ENCODE assay signal across 8 cellular contexts in genomic region chr16:30697264-30698138, GRCh38. TPM values are rescaled to one million over a fixed set of nuclear protein-coding genes. Genes with fewer than 3 reads are reported as not detected.
DNase-seq lines count a peak whose midpoint lies in the region; ATAC-seq, FAIRE-seq and TF ChIP-seq lines count a peak whose summit lies in the region.

No MANE protein-coding gene starts in this region.

- TSS peak; percentile 72 for BruUV-seq in A673 (replicated peaks; lab: Mats Ljungman, UMichigan)
- TSS peak; percentile 81 for BruUV-seq in HepG2 (replicated peaks; lab: Mats Ljungman, UMichigan)

- H3K4me1 ChIP-seq in A673 (ENCODE audit: insufficient read depth, low read length, poor library complexity, severe bottlenecking): peaks cover 20% of the 10 kb centered on the region
- H3K4me1 ChIP-seq in HepG2 (ENCODE audit: insufficient read depth, low read length): peaks cover 36% of the 10 kb centered on the region

- peaks cover 16% of the 10 kb centered on the region; the same call in 1 of the 2 replicates for H4K20me1 ChIP-seq in HepG2 (ENCODE audit: insufficient read depth, low read length)

- WGBS in HepG2 (ENCODE audit: low lambda C conversion rate): 8% methylated on average over 26 of the region's 26 CpGs

- peak overlapping the region; percentile 100 for H3K27ac Mint-ChIP-seq in central memory CD8-positive, alpha-beta T cell (ENCODE audit: low read depth)

- in situ Hi-C loops in HepG2 (cut with HindIII; ENCODE audit: extremely low pct_ligation_motif_present, low pct_unique_long_range_greater_than_20kb): no loop called here

- H3K4me1 Mint-ChIP-seq in central memory CD8-positive, alpha-beta T cell: peaks cover 36% of the 10 kb centered on the region

- H3K27me3 ChIP-seq in A673 (replicated peaks; ENCODE audit: insufficient read depth, low read depth, low read length, poor library complexity): no peaks in the 10 kb centered on the region
- no peaks in the 10 kb centered on the region for H3K27me3 ChIP-seq in GM06990 (replicated peaks; ENCODE audit: control insufficient read depth, insufficient read depth, low read length)
- H3K27me3 ChIP-seq in HepG2 (ENCODE audit: control insufficient read depth in 1 of 2, insufficient read depth in 2 of 2, low read length in 2 of 2): no peaks in the 10 kb centered on the region

- DNase-seq in A673 (ENCODE audit: low spot score) (no peak), GM06990 (ENCODE audit: extremely low read depth, insufficient read length) (no peak), NCI-H69 (lab: John Stamatoyannopoulos, UW) (peak; percentile 99), HepG2 (ENCODE audit: low spot score) (no peak), LoVo (ENCODE audit: low spot score) (no peak)
- DNase-seq in central memory CD8-positive, alpha-beta T cell (ENCODE audit: low spot score in 2 of 2): no peak

- H3K9ac ChIP-seq in HepG2 (ENCODE audit: insufficient read depth, low read depth, low read length): peak overlapping the region; percentile 99

- H3K4me3 ChIP-seq in A673 (ENCODE audit: low read depth, low read length, poor library complexity, severe bottlenecking): peak overlapping the region; percentile 96
- H3K4me3 ChIP-seq in GM06990 (replicated peaks; ENCODE audit: low read depth, low read length): peak overlapping the region; percentile 95
- H3K4me3 ChIP-seq in HepG2 (replicated peaks in 1 of 3; ENCODE audit: insufficient read depth in 1 of 3, low read depth in 2 of 3, low read length in 3 of 3): peak overlapping the region; percentile 75 to 96 (median 93)

- no peaks in the 10 kb centered on the region for H3K9me3 Mint-ChIP-seq in central memory CD8-positive, alpha-beta T cell

- intact Hi-C loops in A673 (cut with micrococcal nuclease; ENCODE audit: unreplicated experiment): loop anchor here (2.0 to 10.0 kb wide), 2 partner anchors 39 to 633 kb away; partner anchors contain the start of genes ALDOA and FBRS
- intact Hi-C loops in HepG2 (cut with micrococcal nuclease; ENCODE audit: unreplicated experiment): loop anchor here (1.0 to 10.0 kb wide), 4 partner anchors 39 to 227 kb away; partner anchors contain the start of genes FBRS, FBXL19, PHKG2 and ZNF768

- H3K27ac ChIP-seq in A673 (ENCODE audit: low read depth, low read length, poor library complexity, severe bottlenecking) (peak overlapping the region; percentile 100), HepG2 (ENCODE audit: extremely low read length, insufficient read depth, low read length) (peak overlapping the region; percentile 99), temporal lobe (ENCODE audit: low read depth, low read length) (peak overlapping the region; percentile 99)

- ATAC-seq in HG02870 (IDR thresholded peaks at IDR 0.05; ENCODE audit: unreplicated experiment) (peak; percentile 89), HepG2 (peak; percentile 93)
- peak; percentile 90 for ATAC-seq in central memory CD8-positive, alpha-beta T cell (replicated peaks; ENCODE audit: extremely low read depth, poor library complexity, severe bottlenecking)

- POLR2A ChIA-PET in A673 (lab: Charles Lee; ENCODE audit: low non-redundant PET): interaction anchor here (0.6 to 0.7 kb wide), 2 partner anchors 70 to 577 kb away, joined by 3 to 17 read pairs; no protein-coding TSS in a partner anchor
- POLR2A ChIA-PET in HepG2 (lab: Yijun Ruan, JAX): interaction anchor here (0.9 to 2.1 kb wide), 5 partner anchors 11 to 268 kb away, joined by 3 to 15 read pairs (median 3); partner anchors contain the start of genes DCTPP1, FBRS, PHKG2 and ZNF629

- peak overlapping the region; percentile 96 for H3K4me3 Mint-ChIP-seq in central memory CD8-positive, alpha-beta T cell

- CTCF ChIA-PET in A673 (lab: Charles Lee): interaction anchor here (0.6 kb wide), 2 partner anchors 19 to 221 kb away, joined by 3 to 4 read pairs; no protein-coding TSS in a partner anchor
- CTCF ChIA-PET in HepG2 (lab: Yijun Ruan, JAX; ENCODE audit: low intra/inter-chr PET ratio, low total read pairs): no interaction called here

- H3K4me2 ChIP-seq in HepG2 (ENCODE audit: low read depth, low read length): peak overlapping the region; percentile 92

- no peaks in the 10 kb centered on the region for H3K27me3 Mint-ChIP-seq in central memory CD8-positive, alpha-beta T cell

- peaks cover 45% of the 10 kb centered on the region for H3K36me3 Mint-ChIP-seq in central memory CD8-positive, alpha-beta T cell (ENCODE audit: insufficient read depth)

- peak; percentile 82 for FAIRE-seq in HepG2 (lab: Jason Lieb, UNC)

- H2AFZ ChIP-seq in HepG2 (ENCODE audit: low read length): peak overlapping the region; percentile 74

- H3K36me3 ChIP-seq in A673 (ENCODE audit: insufficient read depth, low read length, poor library complexity, severe bottlenecking): peaks cover 22% of the 10 kb centered on the region
- H3K36me3 ChIP-seq in GM06990 (ENCODE audit: control insufficient read depth, insufficient read depth, low read length): peaks cover 4% of the 10 kb centered on the region
- H3K36me3 ChIP-seq in HepG2 (replicated peaks in 1 of 2; ENCODE audit: control insufficient read depth in 1 of 2, insufficient read depth in 2 of 2, low read length in 2 of 2): peaks cover 6 to 25% of the 10 kb centered on the region in 2 experiments

- H3K9me3 ChIP-seq in A673 (ENCODE audit: low read depth, low read length, poor library complexity, severe bottlenecking) (no peaks in the 10 kb centered on the region), HepG2 (ENCODE audit: low read length) (no peaks in the 10 kb centered on the region)

- no peak for TF ChIP-seq RAD21 in HepG2 (CRISPR knock-in tag; IDR thresholded peaks at IDR 0.05)

- peaks cover 31% of the 10 kb centered on the region for H3K79me2 ChIP-seq in HepG2 (ENCODE audit: insufficient read depth, low read length)

- TF ChIP-seq CTCF in A673 (conservative IDR thresholded peaks at IDR 0.05; ENCODE audit: low read depth, low read length) (no peak), GM06990 (IDR thresholded peaks at IDR 0.05; ENCODE audit: insufficient read depth, low read length, poor library complexity, severe bottlenecking) (no peak), HepG2 (CRISPR knock-in tag; IDR thresholded peaks at IDR 0.05) (no peak)

- TF ChIP-seq EP300 in HepG2 (IDR thresholded peaks at IDR 0.05; ENCODE audit: low read depth in 2 of 2, low read length in 2 of 2): no peak
- TF ChIP-seq EP300 in HepG2 (CRISPR knock-in tag; IDR thresholded peaks at IDR 0.05; ENCODE audit: borderline replicate concordance): no peak

- TF ChIP-seq POLR2A in HepG2 (IDR thresholded peaks at IDR 0.05; ENCODE audit: insufficient read depth in 1 of 2, low read depth in 2 of 2, low read length in 2 of 2): no peak

RNA-seq across cellular contexts. Expression of gene SRCAP, which starts 1.5 kb away (rescaled TPM):
- total RNA-seq in A673 (2021) (86.2 and 104 TPM in 2 replicates), HepG2 (2016; rRNA removed; fragmentation: Illumina TruSeq; extraction: Trizol) (9.0 and 27.8 TPM in 2 replicates), temporal lobe (25.3 TPM)
- 13.8 and 14.2 TPM in 2 replicates for total RNA-seq in HepG2 (2016; cell fraction: cytosol; rRNA removed; fragmentation: Illumina TruSeq; extraction: Trizol; ENCODE audit: low read depth)
- 9.7 and 19.4 TPM in 2 replicates for total RNA-seq in HepG2 (2016; cell fraction: insoluble cytoplasmic fraction; rRNA removed; fragmentation: Illumina TruSeq; extraction: Trizol)
- total RNA-seq in HepG2 (2016; cell fraction: membrane; rRNA removed; fragmentation: Illumina TruSeq; extraction: Trizol): 6.2 and 6.3 TPM in 2 replicates
- total RNA-seq in HepG2 (2016; cell fraction: nucleus; rRNA removed; fragmentation: Illumina TruSeq; extraction: Trizol): 19.4 and 23.7 TPM in 2 replicates
- 4.9 TPM in 2 replicates for polyA plus RNA-seq in HepG2 (2011; rRNA removed)
- 0.72 and 0.78 TPM in 2 replicates for polyA plus RNA-seq in HepG2 (2011; cell fraction: cytosol; rRNA removed)
- polyA plus RNA-seq in HepG2 (2011; cell fraction: nucleus; rRNA removed): 29.7 and 43.5 TPM in 2 replicates
- polyA plus RNA-seq in HepG2 (2012): 14.4 and 16.2 TPM in 2 replicates
- polyA plus RNA-seq in HepG2 (2016; cell fraction: cytosol; fragmentation: Illumina TruSeq; extraction: Trizol; ENCODE audit: low read depth): 0.08 and 0.18 TPM in 2 replicates
- polyA plus RNA-seq in HepG2 (2016; cell fraction: insoluble cytoplasmic fraction; fragmentation: Illumina TruSeq; extraction: Trizol; ENCODE audit: low read depth): 4.1 and 8.0 TPM in 2 replicates
- 0.25 and 0.49 TPM in 2 replicates for polyA plus RNA-seq in HepG2 (2016; cell fraction: membrane; fragmentation: Illumina TruSeq; extraction: Trizol; ENCODE audit: low read depth)
- polyA plus RNA-seq in HepG2 (2016; cell fraction: nucleus; fragmentation: Illumina TruSeq; extraction: Trizol; ENCODE audit: insufficient read depth, low read depth): 43.3 and 55.9 TPM in 2 replicates
- polyA minus RNA-seq in HepG2 (2011; rRNA and poly(A)+ RNA removed; ENCODE audit: low replicate concordance): 32.0 and 40.1 TPM in 2 replicates
- 12.0 and 13.6 TPM in 2 replicates for polyA minus RNA-seq in HepG2 (2011; cell fraction: cytosol; rRNA and poly(A)+ RNA removed)
- 24.1 and 38.5 TPM in 2 replicates for polyA minus RNA-seq in HepG2 (2011; cell fraction: nucleus; rRNA and poly(A)+ RNA removed)

RNA-seq across cellular contexts. Expression of gene FBRS, which starts 39.3 kb away (rescaled TPM):
- total RNA-seq in A673 (2021) (71.2 and 79.9 TPM in 2 replicates), HepG2 (2016; rRNA removed; fragmentation: Illumina TruSeq; extraction: Trizol) (10.1 and 16.2 TPM in 2 replicates), temporal lobe (14.3 TPM)
- total RNA-seq in HepG2 (2016; cell fraction: cytosol; rRNA removed; fragmentation: Illumina TruSeq; extraction: Trizol; ENCODE audit: low read depth): 22.4 and 23.4 TPM in 2 replicates
- total RNA-seq in HepG2 (2016; cell fraction: insoluble cytoplasmic fraction; rRNA removed; fragmentation: Illumina TruSeq; extraction: Trizol): 7.9 and 15.3 TPM in 2 replicates
- total RNA-seq in HepG2 (2016; cell fraction: membrane; rRNA removed; fragmentation: Illumina TruSeq; extraction: Trizol): 18.4 and 19.8 TPM in 2 replicates
- total RNA-seq in HepG2 (2016; cell fraction: nucleus; rRNA removed; fragmentation: Illumina TruSeq; extraction: Trizol): 21.9 and 27.5 TPM in 2 replicates
- 13.7 and 14.8 TPM in 2 replicates for polyA plus RNA-seq in HepG2 (2011; rRNA removed)
- polyA plus RNA-seq in HepG2 (2011; cell fraction: cytosol; rRNA removed): 3.3 and 5.2 TPM in 2 replicates
- 105 and 114 TPM in 2 replicates for polyA plus RNA-seq in HepG2 (2011; cell fraction: nucleus; rRNA removed)
- polyA plus RNA-seq in HepG2 (2012): 26.9 and 27.9 TPM in 2 replicates
- polyA plus RNA-seq in HepG2 (2016; cell fraction: cytosol; fragmentation: Illumina TruSeq; extraction: Trizol; ENCODE audit: low read depth): 3.9 TPM in 2 replicates
- polyA plus RNA-seq in HepG2 (2016; cell fraction: insoluble cytoplasmic fraction; fragmentation: Illumina TruSeq; extraction: Trizol; ENCODE audit: low read depth): 20.3 and 27.9 TPM in 2 replicates
- polyA plus RNA-seq in HepG2 (2016; cell fraction: membrane; fragmentation: Illumina TruSeq; extraction: Trizol; ENCODE audit: low read depth): 7.5 and 9.2 TPM in 2 replicates
- 74.8 and 79.3 TPM in 2 replicates for polyA plus RNA-seq in HepG2 (2016; cell fraction: nucleus; fragmentation: Illumina TruSeq; extraction: Trizol; ENCODE audit: insufficient read depth, low read depth)
- 18.8 and 22.6 TPM in 2 replicates for polyA minus RNA-seq in HepG2 (2011; rRNA and poly(A)+ RNA removed; ENCODE audit: low replicate concordance)
- polyA minus RNA-seq in HepG2 (2011; cell fraction: cytosol; rRNA and poly(A)+ RNA removed): 8.0 and 10.7 TPM in 2 replicates
- 80.9 and 81.4 TPM in 2 replicates for polyA minus RNA-seq in HepG2 (2011; cell fraction: nucleus; rRNA and poly(A)+ RNA removed)

RNA-seq across cellular contexts. Expression of gene PRR14, which starts 46.7 kb away (rescaled TPM):
- total RNA-seq in A673 (2021) (35.7 and 44.6 TPM in 2 replicates), HepG2 (2016; rRNA removed; fragmentation: Illumina TruSeq; extraction: Trizol) (9.1 and 11.0 TPM in 2 replicates), temporal lobe (13.3 TPM)
- total RNA-seq in HepG2 (2016; cell fraction: cytosol; rRNA removed; fragmentation: Illumina TruSeq; extraction: Trizol; ENCODE audit: low read depth): 8.4 TPM in 2 replicates
- total RNA-seq in HepG2 (2016; cell fraction: insoluble cytoplasmic fraction; rRNA removed; fragmentation: Illumina TruSeq; extraction: Trizol): 6.9 and 9.6 TPM in 2 replicates
- total RNA-seq in HepG2 (2016; cell fraction: membrane; rRNA removed; fragmentation: Illumina TruSeq; extraction: Trizol): 15.8 and 18.7 TPM in 2 replicates
- total RNA-seq in HepG2 (2016; cell fraction: nucleus; rRNA removed; fragmentation: Illumina TruSeq; extraction: Trizol): 17.7 and 22.5 TPM in 2 replicates
- polyA plus RNA-seq in HepG2 (2011; rRNA removed): 8.4 and 9.2 TPM in 2 replicates
- polyA plus RNA-seq in HepG2 (2011; cell fraction: cytosol; rRNA removed): 3.3 and 4.5 TPM in 2 replicates
- polyA plus RNA-seq in HepG2 (2011; cell fraction: nucleus; rRNA removed): 64.8 and 74.5 TPM in 2 replicates
- polyA plus RNA-seq in HepG2 (2012): 16.5 and 32.3 TPM in 2 replicates
- polyA plus RNA-seq in HepG2 (2016; cell fraction: cytosol; fragmentation: Illumina TruSeq; extraction: Trizol; ENCODE audit: low read depth): 27.2 and 27.7 TPM in 2 replicates
- polyA plus RNA-seq in HepG2 (2016; cell fraction: insoluble cytoplasmic fraction; fragmentation: Illumina TruSeq; extraction: Trizol; ENCODE audit: low read depth): 18.2 and 24.7 TPM in 2 replicates
- 38.9 and 40.6 TPM in 2 replicates for polyA plus RNA-seq in HepG2 (2016; cell fraction: membrane; fragmentation: Illumina TruSeq; extraction: Trizol; ENCODE audit: low read depth)
- 77.8 and 81.5 TPM in 2 replicates for polyA plus RNA-seq in HepG2 (2016; cell fraction: nucleus; fragmentation: Illumina TruSeq; extraction: Trizol; ENCODE audit: insufficient read depth, low read depth)
- 5.4 and 5.5 TPM in 2 replicates for polyA minus RNA-seq in HepG2 (2011; rRNA and poly(A)+ RNA removed; ENCODE audit: low replicate concordance)
- 7.9 and 8.3 TPM in 2 replicates for polyA minus RNA-seq in HepG2 (2011; cell fraction: cytosol; rRNA and poly(A)+ RNA removed)
- 8.9 and 10.8 TPM in 2 replicates for polyA minus RNA-seq in HepG2 (2011; cell fraction: nucleus; rRNA and poly(A)+ RNA removed)

RNA-seq across cellular contexts. Expression of gene PHKG2, which starts 50.7 kb away (rescaled TPM):
- total RNA-seq in A673 (2021): 35.3 and 37.8 TPM in 2 replicates
- 33.9 and 37.4 TPM in 2 replicates for total RNA-seq in HepG2 (2016; rRNA removed; fragmentation: Illumina TruSeq; extraction: Trizol)
- 13.4 TPM in 2 replicates for total RNA-seq in HepG2 (2016; cell fraction: cytosol; rRNA removed; fragmentation: Illumina TruSeq; extraction: Trizol; ENCODE audit: low read depth)
- 32.9 and 41.4 TPM in 2 replicates for total RNA-seq in HepG2 (2016; cell fraction: insoluble cytoplasmic fraction; rRNA removed; fragmentation: Illumina TruSeq; extraction: Trizol)
- total RNA-seq in HepG2 (2016; cell fraction: membrane; rRNA removed; fragmentation: Illumina TruSeq; extraction: Trizol): 23.7 and 24.3 TPM in 2 replicates
- 39.5 and 43.1 TPM in 2 replicates for total RNA-seq in HepG2 (2016; cell fraction: nucleus; rRNA removed; fragmentation: Illumina TruSeq; extraction: Trizol)
- polyA plus RNA-seq in HepG2 (2011; rRNA removed): 39.8 and 42.1 TPM in 2 replicates
- polyA plus RNA-seq in HepG2 (2011; cell fraction: cytosol; rRNA removed): 22.7 and 30.8 TPM in 2 replicates
- 140 and 166 TPM in 2 replicates for polyA plus RNA-seq in HepG2 (2011; cell fraction: nucleus; rRNA removed)
- 21.4 and 22.8 TPM in 2 replicates for polyA plus RNA-seq in HepG2 (2012)
- polyA plus RNA-seq in HepG2 (2016; cell fraction: cytosol; fragmentation: Illumina TruSeq; extraction: Trizol; ENCODE audit: low read depth): 15.4 and 16.5 TPM in 2 replicates
- polyA plus RNA-seq in HepG2 (2016; cell fraction: insoluble cytoplasmic fraction; fragmentation: Illumina TruSeq; extraction: Trizol; ENCODE audit: low read depth): 38.9 and 41.5 TPM in 2 replicates
- 21.3 and 23.8 TPM in 2 replicates for polyA plus RNA-seq in HepG2 (2016; cell fraction: membrane; fragmentation: Illumina TruSeq; extraction: Trizol; ENCODE audit: low read depth)
- polyA plus RNA-seq in HepG2 (2016; cell fraction: nucleus; fragmentation: Illumina TruSeq; extraction: Trizol; ENCODE audit: insufficient read depth, low read depth): 142 and 147 TPM in 2 replicates
- 53.8 and 68.9 TPM in 2 replicates for polyA minus RNA-seq in HepG2 (2011; rRNA and poly(A)+ RNA removed; ENCODE audit: low replicate concordance)
- polyA minus RNA-seq in HepG2 (2011; cell fraction: cytosol; rRNA and poly(A)+ RNA removed): 9.0 and 12.9 TPM in 2 replicates
- 38.1 and 40.3 TPM in 2 replicates for polyA minus RNA-seq in HepG2 (2011; cell fraction: nucleus; rRNA and poly(A)+ RNA removed)
- 8.4 TPM for total RNA-seq in temporal lobe
